1 cellular context compared by ENCODE assay signal in genomic region chr3:14411988-14412387, GRCh38.
TF ChIP-seq lines count a peak whose summit lies in the region.

No MANE protein-coding gene starts in this region.

TF ChIP-seq in HepG2, 621 proteins besides CTCF, POLR2A, EP300 and RAD21:
- TF ChIP-seq ZNF761 (CRISPR knock-in tag; conservative IDR thresholded peaks at IDR 0.05) (no peak), ZNF883 (CRISPR knock-in tag; IDR thresholded peaks at IDR 0.05; ENCODE audit: not compliant biosample characterization) (no peak), ZFYVE20 (CRISPR knock-in tag; IDR thresholded peaks at IDR 0.05; ENCODE audit: borderline replicate concordance, low read depth) (no peak), KLF13 (CRISPR knock-in tag; IDR thresholded peaks at IDR 0.05) (no peak), ZSCAN5A (CRISPR knock-in tag; IDR thresholded peaks at IDR 0.05; ENCODE audit: borderline replicate concordance) (no peak), ASH2L (IDR thresholded peaks at IDR 0.05; ENCODE audit: insufficient read length, low read depth, low read length) (no peak), DR1 (CRISPR knock-in tag; IDR thresholded peaks at IDR 0.05) (no peak), PAX8 (CRISPR knock-in tag; IDR thresholded peaks at IDR 0.05; ENCODE audit: borderline replicate concordance) (no peak), ELF1 (CRISPR knock-in tag; IDR thresholded peaks at IDR 0.05) (no peak), PATZ1 (CRISPR knock-in tag; IDR thresholded peaks at IDR 0.05) (no peak), SCMH1 (CRISPR knock-in tag; IDR thresholded peaks at IDR 0.05; ENCODE audit: borderline replicate concordance) (no peak), FOXJ3 (CRISPR knock-in tag; IDR thresholded peaks at IDR 0.05; ENCODE audit: borderline replicate concordance) (no peak), IRF1 (CRISPR knock-in tag; IDR thresholded peaks at IDR 0.05; ENCODE audit: low read depth) (no peak), SKI (IDR thresholded peaks at IDR 0.05; ENCODE audit: partially characterized antibody) (no peak)
